ENCODE assay signal across 1 cellular context in genomic region chr10:78972160-78972946, GRCh38.
TF ChIP-seq lines count a peak whose summit lies in the region.

No MANE protein-coding gene starts in this region.

TF ChIP-seq in SK-N-SH treated with all-trans-retinoic acid at 6 μM for 48 hours, 23 proteins besides CTCF, POLR2A, EP300 and RAD21 (continued from another document):
- TF ChIP-seq POU6F1 (CRISPR knock-in tag; IDR thresholded peaks at IDR 0.05; ENCODE audit: borderline replicate concordance, low read depth) = no peak
- TF ChIP-seq GLIS3 (CRISPR knock-in tag; IDR thresholded peaks at IDR 0.05) = no peak
- peak; percentile 42; the same call in 1 of the 2 replicates for TF ChIP-seq BACH2 (CRISPR knock-in tag; IDR thresholded peaks at IDR 0.05; ENCODE audit: borderline replicate concordance)
- 0 out of 2 replicates have a peak, but pooled peaks have one; percentile 69 for TF ChIP-seq ZFP3 (CRISPR knock-in tag; IDR thresholded peaks at IDR 0.05)
- TF ChIP-seq ZNF8 (CRISPR knock-in tag; IDR thresholded peaks at IDR 0.05) = no peak
- no peak for TF ChIP-seq OSR1 (CRISPR knock-in tag; IDR thresholded peaks at IDR 0.05)
TF ChIP-seq in SK-N-SH treated with all-trans-retinoic acid at 6 μM for 48 hours: peak in this region for 4.
